ENCODE assay signal across 8 cellular contexts in genomic region chr2:60152226-60152833, GRCh38.
DNase-seq lines count a peak whose midpoint lies in the region; ATAC-seq and TF ChIP-seq lines count a peak whose summit lies in the region.

No MANE protein-coding gene starts in this region.

- DNase-seq in AG04450 (ENCODE audit: low read depth, low spot score): no peak
- DNase-seq in RWPE1 (ENCODE audit: low spot score): no peak
- DNase-seq in iPS-NIHi11 (ENCODE audit: low spot score): peak; percentile 32
- DNase-seq in T1000 (lab: John Stamatoyannopoulos, UW): no peak
- DNase-seq in DMS153 treated with DMSO at 0.1 percent for 48 hours (lab: John Stamatoyannopoulos, UW; ENCODE audit: unreplicated experiment): no peak
- DNase-seq in aorta: no peak

- CTCF ChIA-PET in AG04450 (lab: Charles Lee): no interaction called here
- CTCF ChIA-PET in RWPE1 (lab: Yijun Ruan, JAX): interaction anchor here (0.6 kb wide), 1 partner anchor 293 kb away, joined by 4 read pairs; no protein-coding TSS in a partner anchor

- no peaks in the 10 kb centered on the region for H3K4me1 ChIP-seq in aorta (ENCODE audit: control insufficient read depth in 1 of 2, insufficient read depth in 2 of 2, low read length in 2 of 2)

- H3K4me3 ChIP-seq in AG04450 (ENCODE audit: low read depth, low read length) (no peak overlapping the region), GM12875 (ENCODE audit: low read depth, low read length) (no peak overlapping the region), aorta (ENCODE audit: low read length in 2 of 2) (no peak overlapping the region)

- H3K27me3 ChIP-seq in AG04450 (ENCODE audit: control insufficient read depth, insufficient read depth, low read length): no peaks in the 10 kb centered on the region
- no peaks in the 10 kb centered on the region for H3K27me3 ChIP-seq in aorta (ENCODE audit: control insufficient read depth in 1 of 2, insufficient read depth in 2 of 2, low read length in 1 of 2)

- ATAC-seq in GM18511 (IDR thresholded peaks at IDR 0.05; ENCODE audit: unreplicated experiment) (no peak), aorta (ENCODE audit: low FRiP score) (no peak)

- WGBS in aorta, 2 donors: 71 to 81% methylated on average over 4 of the region's 4 CpGs

- no peaks in the 10 kb centered on the region for H3K36me3 ChIP-seq in aorta (ENCODE audit: control insufficient read depth in 1 of 2, insufficient read depth in 2 of 2, low read length in 1 of 2)

- H3K27ac ChIP-seq in AG04450 (ENCODE audit: low read depth, low read length) (no peak overlapping the region), RWPE1 (no peak overlapping the region), aorta (ENCODE audit: low read depth in 1 of 2, low read length in 2 of 2) (no peak overlapping the region)

- intact Hi-C loops in aorta (cut with DNase I): no loop called here

- POLR2A ChIA-PET in AG04450 (lab: Yijun Ruan, JAX) (no interaction called here), RWPE1 (lab: Yijun Ruan, JAX; ENCODE audit: low non-redundant PET) (interaction anchor here (0.7 kb wide), 1 partner anchor 370 kb away, joined by 3 read pairs; no protein-coding TSS in a partner anchor)

- no peaks in the 10 kb centered on the region for H3K9me3 ChIP-seq in AG04450 (ENCODE audit: control insufficient read depth, insufficient read depth, low read length)
- H3K9me3 ChIP-seq in aorta (ENCODE audit: control insufficient read depth, low read length): peaks cover 2% of the 10 kb centered on the region

- TF ChIP-seq CTCF in AG04450 (IDR thresholded peaks at IDR 0.05; ENCODE audit: low read depth, low read length) (peak; percentile 65), GM12875 (IDR thresholded peaks at IDR 0.05; ENCODE audit: borderline replicate concordance, insufficient read depth, low read depth, low read length) (peak; percentile 79), RWPE1 (conservative IDR thresholded peaks at IDR 0.05; ENCODE audit: low read depth) (peak; percentile 43)
